ENCODE assay signal across 8 cellular contexts in genomic region chr2:219552382-219553167, GRCh38. TPM values are rescaled to one million over a fixed set of nuclear protein-coding genes. Genes with fewer than 3 reads are reported as not detected.
DNase-seq lines count a peak whose midpoint lies in the region; ATAC-seq, FAIRE-seq and TF ChIP-seq lines count a peak whose summit lies in the region.

No MANE protein-coding gene starts in this region.

- TF ChIP-seq POLR2A in testis (IDR thresholded peaks at IDR 0.05): no peak

- peaks cover 52% of the 10 kb centered on the region for H3K27me3 Mint-ChIP-seq in IgD-negative memory B cell
- H3K27me3 Mint-ChIP-seq in activated naive CD8-positive, alpha-beta T cell: peaks cover 26% of the 10 kb centered on the region

- peak; percentile 94 for ATAC-seq in GM21717 (IDR thresholded peaks at IDR 0.05; ENCODE audit: unreplicated experiment)
- ATAC-seq in Right ventricle myocardium superior (ENCODE audit: poor library complexity): peak; percentile 95
- peak; percentile 92 to 96 (median 95) for ATAC-seq in pancreas

- peak overlapping the region in 2 of 3 donors; percentile 5 to 10 for H3K27ac Mint-ChIP-seq in IgD-negative memory B cell
- no peak overlapping the region for H3K27ac Mint-ChIP-seq in activated naive CD8-positive, alpha-beta T cell

- intact Hi-C loops in Right ventricle myocardium superior (cut with DNase I) (no loop called here), pancreas (cut with DNase I) (no loop called here), testis (cut with DNase I; ENCODE audit: low total_unique reads) (no loop called here)

- H3K4me3 ChIP-seq in SK-N-MC (peak overlapping the region; percentile 86), pancreas (peak overlapping the region; percentile 41 to 67 (median 60)), testis (peak overlapping the region; percentile 55 to 67)

- H3K27me3 ChIP-seq in pancreas: no peaks in the 10 kb centered on the region
- H3K27me3 ChIP-seq in testis: no peaks in the 10 kb centered on the region

- H3K27ac ChIP-seq in SK-N-MC (no peak overlapping the region), pancreas (peak overlapping the region in 2 of 4 donors; percentile 22 to 63), testis (peak overlapping the region; percentile 83 to 91)

- H3K4me1 Mint-ChIP-seq in IgD-negative memory B cell: peaks cover 0 to 2% (median 1%) of the 10 kb centered on the region in 3 donors
- peaks cover 6% of the 10 kb centered on the region for H3K4me1 Mint-ChIP-seq in activated naive CD8-positive, alpha-beta T cell (ENCODE audit: low read depth)

- H3K9ac ChIP-seq in SK-N-MC (ENCODE audit: insufficient read length): no peak overlapping the region

- no peak for TF ChIP-seq CTCF in pancreas (IDR thresholded peaks at IDR 0.05)
- TF ChIP-seq CTCF in testis (IDR thresholded peaks at IDR 0.05): no peak

- DNase-seq in DMS153 treated with DMSO at 0.1 percent for 48 hours (lab: John Stamatoyannopoulos, UW; ENCODE audit: unreplicated experiment) (peak; percentile 89), SK-N-MC (ENCODE audit: low read depth, low spot score) (no peak), Right ventricle myocardium superior (peak; percentile 90), pancreas (peak; percentile 82 to 97 (median 94)), testis (peak; percentile 96)

- H3K36me3 Mint-ChIP-seq in IgD-negative memory B cell: peaks cover 2% of the 10 kb centered on the region
- no peaks in the 10 kb centered on the region for H3K36me3 Mint-ChIP-seq in activated naive CD8-positive, alpha-beta T cell

- WGBS in pancreas, 2 donors: 0 to 1% methylated on average over 87 to 99 of the region's 99 CpGs
- 0 to 1% methylated on average over 21 to 87 of the region's 99 CpGs for WGBS in testis, 2 donors

- H3K36me3 ChIP-seq in SK-N-MC (ENCODE audit: insufficient read depth, low read length): no peaks in the 10 kb centered on the region
- H3K36me3 ChIP-seq in pancreas: no peaks in the 10 kb centered on the region
- no peaks in the 10 kb centered on the region for H3K36me3 ChIP-seq in testis (ENCODE audit: low read depth, missing control alignments)

- peak overlapping the region; percentile 17 to 87 (median 54) for H3K4me3 Mint-ChIP-seq in IgD-negative memory B cell
- H3K4me3 Mint-ChIP-seq in activated naive CD8-positive, alpha-beta T cell: peak overlapping the region; percentile 73

- no peak for FAIRE-seq in pancreas (lab: Jason Lieb, UNC)

- no peaks in the 10 kb centered on the region for H3K9me3 Mint-ChIP-seq in IgD-negative memory B cell
- no peaks in the 10 kb centered on the region for H3K9me3 Mint-ChIP-seq in activated naive CD8-positive, alpha-beta T cell (ENCODE audit: low read depth)

- no peaks in the 10 kb centered on the region for H3K9me3 ChIP-seq in SK-N-MC (ENCODE audit: low read depth, low read length)
- H3K9me3 ChIP-seq in pancreas: no peaks in the 10 kb centered on the region
- no peaks in the 10 kb centered on the region for H3K9me3 ChIP-seq in testis

- H3K4me1 ChIP-seq in pancreas (peaks cover 0 to 9% (median 4%) of the 10 kb centered on the region in 3 donors), testis (peaks cover 7% of the 10 kb centered on the region)

RNA-seq across cellular contexts. Expression of gene TMEM198, which starts 8.7 kb away (rescaled TPM):
- polyA plus RNA-seq in IgD-negative memory B cell (0.28 TPM), pancreas (10 to 100 TPM in 1 of 2 donors, 1 to 10 TPM in 1; 9.0 to 13.3 TPM), testis (ENCODE audit: insufficient read depth, low read depth, low replicate concordance) (7.3 TPM)
- total RNA-seq in Right ventricle myocardium superior (2.6 TPM), pancreas (1 to 10 TPM; 2.6 to 7.1 (median 5.1) TPM), testis (10 to 100 TPM; 11.3 to 11.8 TPM)

RNA-seq across cellular contexts. Expression of gene CHPF, which starts 9.0 kb away (rescaled TPM):
- polyA plus RNA-seq in IgD-negative memory B cell (3.9 TPM), pancreas (10 to 100 TPM; 63.4 to 83.3 TPM), testis (ENCODE audit: insufficient read depth, low read depth, low replicate concordance) (194 TPM)
- total RNA-seq in Right ventricle myocardium superior (85.9 TPM), pancreas (100 to 1,000 TPM in 1 of 6 donors, 10 to 100 TPM in 5; 55.1 to 105 (median 68.5) TPM), testis (100 to 1,000 TPM; 796 to 992 TPM)

RNA-seq across cellular contexts. Expression of gene OBSL1, which starts 18.8 kb away (rescaled TPM):
- polyA plus RNA-seq in IgD-negative memory B cell (not detected), pancreas (100 to 1,000 TPM; 270 to 332 TPM), testis (ENCODE audit: insufficient read depth, low read depth, low replicate concordance) (312 TPM)
- total RNA-seq in Right ventricle myocardium superior (165 TPM), pancreas (10 to 100 TPM; 54.7 to 94.5 (median 68.2) TPM), testis (100 to 1,000 TPM; 462 to 507 TPM)

RNA-seq across cellular contexts. Expression of gene INHA, which starts 19.5 kb away (rescaled TPM):
- polyA plus RNA-seq in IgD-negative memory B cell (not detected), pancreas (1 to 10 TPM; 3.5 to 4.1 TPM), testis (ENCODE audit: insufficient read depth, low read depth, low replicate concordance) (265 TPM)
- total RNA-seq in Right ventricle myocardium superior (2.6 TPM), pancreas (1 to 10 TPM in 5 of 6 donors, under 1 TPM in 1; 0.94 to 8.9 (median 3.9) TPM), testis (100 to 1,000 TPM; 325 to 371 TPM)

RNA-seq across cellular contexts. Expression of gene ASIC4, which starts 38.3 kb away (rescaled TPM):
- polyA plus RNA-seq in IgD-negative memory B cell: not detected
- not detected for total RNA-seq in Right ventricle myocardium superior
- under 1 TPM in 2 of 6 donors, not detected in 4; 0.04 to 0.09 TPM for total RNA-seq in pancreas
- polyA plus RNA-seq in pancreas: under 1 TPM; 0.27 to 0.38 TPM
- total RNA-seq in testis: 1 to 10 TPM; 2.0 to 4.6 TPM
- 1.5 TPM for polyA plus RNA-seq in testis (ENCODE audit: insufficient read depth, low read depth, low replicate concordance)
